30 cellular contexts compared by ENCODE assay signal in the genomic region with DNA sequence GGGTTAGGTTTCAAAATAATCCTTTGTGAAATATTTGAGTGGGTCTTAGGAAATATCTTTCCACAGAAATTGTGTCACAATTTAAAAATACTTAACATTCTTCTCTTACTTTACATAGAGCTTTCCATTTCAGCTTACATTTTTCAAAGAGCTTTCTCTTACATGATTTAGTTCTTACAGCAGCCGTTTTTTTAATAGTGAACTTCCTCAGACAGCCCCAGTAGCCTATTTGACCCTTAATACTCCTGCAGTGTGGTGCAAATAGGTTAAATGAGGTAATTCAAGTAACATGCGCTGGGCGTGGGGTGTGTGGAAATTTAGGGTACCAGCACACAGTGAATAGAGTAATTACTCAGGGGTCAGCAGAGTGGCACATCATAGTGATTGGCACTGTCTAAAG. TPM values are rescaled to one million over a fixed set of nuclear protein-coding genes. Genes with fewer than 3 reads are reported as not detected.
DNase-seq lines count a peak whose midpoint lies in the region; ATAC-seq and TF ChIP-seq lines count a peak whose summit lies in the region.
"Had no signal": no experiment of that assay in that cellular context is flagged by ENCODE, and none has a peak within 500 bp of the region (broad histone marks: within the 10 kb centered on the region; RNA-seq: fewer than 3 reads in every experiment).

No MANE protein-coding gene starts in this region.

- H2BK15ac ChIP-seq in IMR-90 (ENCODE audit: low read depth, low read length), result no peak overlapping the region

- no peak overlapping the region for H3K4ac ChIP-seq in IMR-90 (ENCODE audit: low read depth, low read length)

- no peak overlapping the region for H2AFZ ChIP-seq in IMR-90 (replicated peaks; ENCODE audit: low read length, poor library complexity)

- H2AK5ac ChIP-seq in IMR-90 (ENCODE audit: low read depth, low read length), result no peak overlapping the region

- no peak for TF ChIP-seq CTCF in AG10803 (conservative IDR thresholded peaks at IDR 0.05; ENCODE audit: low read length)
- no peak for TF ChIP-seq CTCF in IMR-90 (conservative IDR thresholded peaks at IDR 0.05; ENCODE audit: low read depth, low read length)
- TF ChIP-seq CTCF in choroid plexus epithelial cell (conservative IDR thresholded peaks at IDR 0.05; ENCODE audit: low read depth, low read length), result no peak

- POLR2A ChIA-PET in IMR-90 (lab: Charles Lee; ENCODE audit: unreplicated experiment), result interaction anchor here (0.6 kb wide), 1 partner anchor 1454 kb away, joined by 3 read pairs; no protein-coding TSS in a partner anchor
- POLR2A ChIA-PET in naive thymus-derived CD4-positive, alpha-beta T cell (lab: Charles Lee), result no interaction called here

- H3K9ac ChIP-seq in IMR-90 (ENCODE audit: low read depth, low read length), result no peak overlapping the region

- DNase-seq in AG10803 (ENCODE audit: low read depth) (peak; percentile 74), IMR-90 (no peak), choroid plexus epithelial cell (ENCODE audit: low read depth) (peak; percentile 71), NCI-H1417 treated with DMSO at 0.1 percent for 48 hours (lab: John Stamatoyannopoulos, UW) (no peak), NCI-H2196 (lab: John Stamatoyannopoulos, UW; ENCODE audit: unreplicated experiment) (no peak)
- DNase-seq in naive thymus-derived CD4-positive, alpha-beta T cell, result no peak
- DNase-seq in activated naive CD4-positive, alpha-beta T cell treated with anti-CD3 and anti-CD28 coated beads, Interleukin-2, amount 50 U/mL, for 72 hours (ENCODE audit: low spot score in 2 of 2), result no peak
- DNase-seq: ACHN; activated CD4-positive, alpha-beta memory T cell treated with anti-CD3 and anti-CD28 coated beads, Interleukin-2, amount 10 ng/mL, durations not matched to agents 7 days and 5 days; activated CD4-positive, CD25-positive, alpha-beta regulatory T cell; activated naive CD4-positive, alpha-beta T cell treated with Interleukin-2 at 50 U/mL for 16 hours; activated T-cell treated with anti-CD3 and anti-CD28 coated beads, Interleukin-2, amount 50 U/mL, for 1 hour; CD4-positive, alpha-beta memory T cell; DMS153; effector memory CD8-positive, alpha-beta T cell; GDM1; GOT3; left colon; MM.1S; NCI-H187; NCI-H2227 treated with DMSO at 0.1 percent for 48 hours; retina had no signal

- peak overlapping the region; percentile 55 for H3K4me2 ChIP-seq in IMR-90 (ENCODE audit: low read depth, low read length)

- no peak overlapping the region for H4K91ac ChIP-seq in IMR-90 (ENCODE audit: insufficient read depth, low read depth, low read length)

- H3K23ac ChIP-seq in IMR-90 (ENCODE audit: low read depth, low read length), result no peak overlapping the region

- TF ChIP-seq POLR2A in IMR-90 (IDR thresholded peaks at IDR 0.05; ENCODE audit: low read depth, low read length), result no peak

- no peak overlapping the region for H2AK9ac ChIP-seq in IMR-90 (replicated peaks; ENCODE audit: low read depth, low read length, poor library complexity)

- H3K79me1 ChIP-seq in IMR-90 (ENCODE audit: low read depth in 1 of 2, low read length in 2 of 2), result no peaks in the 10 kb centered on the region

- H3K4me1 ChIP-seq in IMR-90 (ENCODE audit: control insufficient read depth, insufficient read depth, low read length), result peaks cover 5% of the 10 kb centered on the region
- no peaks in the 10 kb centered on the region for H3K4me1 ChIP-seq in naive thymus-derived CD4-positive, alpha-beta T cell (ENCODE audit: control insufficient read depth in 2 of 2, insufficient read depth in 2 of 2, low read length in 2 of 2)

- H4K8ac ChIP-seq in IMR-90 (ENCODE audit: low read depth in 2 of 2, low read length in 2 of 2), result no peak overlapping the region

- no peaks in the 10 kb centered on the region for H3K27me3 ChIP-seq in IMR-90 (ENCODE audit: control insufficient read depth, insufficient read depth, low read length)
- H3K27me3 ChIP-seq in naive thymus-derived CD4-positive, alpha-beta T cell (ENCODE audit: control insufficient read depth in 2 of 2, insufficient read depth in 2 of 2, low read length in 2 of 2), result no peaks in the 10 kb centered on the region
- H3K27me3 ChIP-seq: esophagus muscularis mucosa had no signal

- H2BK20ac ChIP-seq in IMR-90 (ENCODE audit: low read depth, low read length), result no peak overlapping the region

- no peaks in the 10 kb centered on the region for H3K36me3 Mint-ChIP-seq in naive thymus-derived CD4-positive, alpha-beta T cell
- no peaks in the 10 kb centered on the region for H3K36me3 Mint-ChIP-seq in activated naive CD4-positive, alpha-beta T cell treated with anti-CD3 and anti-CD28 coated beads, Interleukin-2, amount 50 U/mL, for 72 hours
- H3K36me3 Mint-ChIP-seq: CD4-positive, alpha-beta memory T cell had no signal

- H3K9me3 Mint-ChIP-seq in naive thymus-derived CD4-positive, alpha-beta T cell, result no peaks in the 10 kb centered on the region
- no peaks in the 10 kb centered on the region for H3K9me3 Mint-ChIP-seq in activated naive CD4-positive, alpha-beta T cell treated with anti-CD3 and anti-CD28 coated beads, Interleukin-2, amount 50 U/mL, for 72 hours
- H3K9me3 Mint-ChIP-seq: activated CD4-positive, alpha-beta memory T cell treated with anti-CD3 and anti-CD28 coated beads, Interleukin-2, amount 10 ng/mL, durations not matched to agents 7 days and 5 days; CD4-positive, alpha-beta memory T cell; effector memory CD8-positive, alpha-beta T cell; T-helper 2 cell treated with Interferon-gamma antibody and Interleukin-4, amounts not matched to agents 5 μg/mL and 100 μg/mL, for 36 hours had no signal

- no CpG with 5 or more reads among the region's 3 CpGs for WGBS in IMR-90 (ENCODE audit: extremely low coverage in 2 of 2, insufficient read length in 1 of 2), 2 experiments

- no peak overlapping the region for H2BK5ac ChIP-seq in IMR-90 (ENCODE audit: low read depth, low read length, poor library complexity, severe bottlenecking)

- H3K9me1 ChIP-seq in IMR-90 (ENCODE audit: insufficient read depth, low read length), result no peaks in the 10 kb centered on the region

- no TSS peak for BruUV-seq in IMR-90 (replicated peaks; lab: Mats Ljungman, UMichigan)

- no peak overlapping the region; the same call in 1 of the 2 replicates for H4K5ac ChIP-seq in IMR-90 (ENCODE audit: low read depth, low read length)

- ATAC-seq in IMR-90 (ENCODE audit: low read depth) (peak; percentile 86), HG02623 (IDR thresholded peaks at IDR 0.05; ENCODE audit: unreplicated experiment) (no peak)
- ATAC-seq in naive thymus-derived CD4-positive, alpha-beta T cell, result peak; percentile 31
- no peak for ATAC-seq in activated naive CD4-positive, alpha-beta T cell treated with anti-CD3 and anti-CD28 coated beads, Interleukin-2, amount 50 U/mL, for 72 hours
- ATAC-seq: effector memory CD8-positive, alpha-beta T cell; K562; left colon had no signal

- H3K36me3 ChIP-seq in IMR-90 (ENCODE audit: control insufficient read depth, insufficient read depth, low read length), result no peaks in the 10 kb centered on the region
- H3K36me3 ChIP-seq in naive thymus-derived CD4-positive, alpha-beta T cell (ENCODE audit: control insufficient read depth in 2 of 3, insufficient read depth in 3 of 3, low read length in 3 of 3), result no peaks in the 10 kb centered on the region
- H3K36me3 ChIP-seq: esophagus muscularis mucosa had no signal

- no peak overlapping the region for H3K56ac ChIP-seq in IMR-90 (ENCODE audit: extremely low read depth, insufficient read depth, low read length)

- in situ Hi-C loops in IMR-90 (cut with MboI; ENCODE audit: low sequenced_read_pairs), result no loop called here

- CTCF ChIA-PET in IMR-90 (lab: Yijun Ruan, JAX), result interaction anchor here (0.5 to 0.6 kb wide), 2 partner anchors 12 to 485 kb away, joined by 3 read pairs; no protein-coding TSS in a partner anchor
- CTCF ChIA-PET in naive thymus-derived CD4-positive, alpha-beta T cell (lab: Charles Lee), result no interaction called here

- H3K27me3 Mint-ChIP-seq in naive thymus-derived CD4-positive, alpha-beta T cell, result peaks cover 0 to 7% (median 0%) of the 10 kb centered on the region in 5 donors
- H3K27me3 Mint-ChIP-seq: activated CD4-positive, alpha-beta memory T cell treated with anti-CD3 and anti-CD28 coated beads, Interleukin-2, amount 10 ng/mL, durations not matched to agents 7 days and 5 days had no signal

- no peaks in the 10 kb centered on the region for H3K4me1 Mint-ChIP-seq in naive thymus-derived CD4-positive, alpha-beta T cell
- H3K4me1 Mint-ChIP-seq: activated CD4-positive, alpha-beta memory T cell treated with anti-CD3 and anti-CD28 coated beads, Interleukin-2, amount 10 ng/mL, durations not matched to agents 7 days and 5 days; CD4-positive, alpha-beta memory T cell had no signal

- no peak overlapping the region for H2BK120ac ChIP-seq in IMR-90 (ENCODE audit: low read depth, low read length)

- H3K4me3 ChIP-seq in AG10803 (ENCODE audit: low read length) (no peak overlapping the region), IMR-90 (ENCODE audit: insufficient read depth, low read depth, low read length) (no peak overlapping the region), choroid plexus epithelial cell (ENCODE audit: low read depth, low read length) (no peak overlapping the region)
- H3K4me3 ChIP-seq in naive thymus-derived CD4-positive, alpha-beta T cell (ENCODE audit: low read length), result no peak overlapping the region
- H3K4me3 ChIP-seq: esophagus muscularis mucosa, K562, SK-N-MC had no signal

- no peak overlapping the region for H3K27ac Mint-ChIP-seq in naive thymus-derived CD4-positive, alpha-beta T cell
- no peak overlapping the region for H3K27ac Mint-ChIP-seq in activated naive CD4-positive, alpha-beta T cell treated with anti-CD3 and anti-CD28 coated beads, Interleukin-2, amount 50 U/mL, for 72 hours
- H3K27ac Mint-ChIP-seq: activated CD4-positive, alpha-beta memory T cell treated with anti-CD3 and anti-CD28 coated beads, Interleukin-2, amount 10 ng/mL, durations not matched to agents 7 days and 5 days; CD4-positive, alpha-beta memory T cell; effector memory CD8-positive, alpha-beta T cell; T-helper 2 cell treated with Interferon-gamma antibody and Interleukin-4, amounts not matched to agents 5 μg/mL and 100 μg/mL, for 36 hours had no signal

- 0 out of 2 replicates have a peak overlapping the region, but pooled peaks have one; percentile 28 for H3K18ac ChIP-seq in IMR-90 (ENCODE audit: low read depth, low read length)

- H3K4me3 Mint-ChIP-seq in naive thymus-derived CD4-positive, alpha-beta T cell, result no peak overlapping the region
- H3K4me3 Mint-ChIP-seq: activated CD4-positive, alpha-beta memory T cell treated with anti-CD3 and anti-CD28 coated beads, Interleukin-2, amount 10 ng/mL, durations not matched to agents 7 days and 5 days; CD4-positive, alpha-beta memory T cell; effector memory CD8-positive, alpha-beta T cell; T-helper 2 cell treated with Interferon-gamma antibody and Interleukin-4, amounts not matched to agents 5 μg/mL and 100 μg/mL, for 36 hours had no signal

- dilution Hi-C loops in IMR-90 (cut with HindIII; ENCODE audit: low sequenced_read_pairs, unreplicated experiment), result no loop called here

- no peaks in the 10 kb centered on the region for H4K20me1 ChIP-seq in IMR-90 (ENCODE audit: insufficient read depth, low read length)

- no peak overlapping the region for H3K14ac ChIP-seq in IMR-90 (replicated peaks; ENCODE audit: low read depth, low read length)

- no peak overlapping the region for H3K27ac ChIP-seq in IMR-90 (ENCODE audit: insufficient read depth, low read length)
- no peak overlapping the region for H3K27ac ChIP-seq in naive thymus-derived CD4-positive, alpha-beta T cell (ENCODE audit: low read depth, low read length)
- H3K27ac ChIP-seq: esophagus muscularis mucosa, SK-N-MC had no signal

- TF ChIP-seq RAD21 in IMR-90 (IDR thresholded peaks at IDR 0.05; ENCODE audit: low read length), result no peak

- intact Hi-C loops in IMR-90 (cut with micrococcal nuclease), result loop anchor here (1.0 kb wide), 1 partner anchor 16 kb away; no protein-coding TSS in a partner anchor
- intact Hi-C loops in naive thymus-derived CD4-positive, alpha-beta T cell (cut with micrococcal nuclease), result no loop called here

- H3K9me3 ChIP-seq in IMR-90 (ENCODE audit: control insufficient read depth, insufficient read depth, low read length), result no peaks in the 10 kb centered on the region
- no peaks in the 10 kb centered on the region for H3K9me3 ChIP-seq in naive thymus-derived CD4-positive, alpha-beta T cell (ENCODE audit: control insufficient read depth in 2 of 3, low read length in 3 of 3)
- H3K9me3 ChIP-seq: esophagus muscularis mucosa had no signal

RNA-seq across cellular contexts. Expression of a gene that starts 21.8 kb away (rescaled TPM):
- total RNA-seq in IMR-90 (2012; rRNA removed), result not detected in 2 replicates
- not detected in 2 replicates for polyA plus RNA-seq in IMR-90 (2012; rRNA removed)
- polyA plus RNA-seq in IMR-90 (2012; cell fraction: cytosol; rRNA removed), result not detected in 2 replicates
- polyA plus RNA-seq in IMR-90 (2012; cell fraction: nucleus; rRNA removed; ENCODE audit: low replicate concordance), result not detected in 2 replicates
- under 1 TPM in 1 of 5 experiments, not detected in 4; 0.39 TPM for total RNA-seq in naive thymus-derived CD4-positive, alpha-beta T cell
- polyA plus RNA-seq in naive thymus-derived CD4-positive, alpha-beta T cell, result not detected
- not detected for total RNA-seq in activated naive CD4-positive, alpha-beta T cell treated with anti-CD3 and anti-CD28 coated beads, Interleukin-2, amount 50 U/mL, for 72 hours
- total RNA-seq: activated CD4-positive, alpha-beta memory T cell treated with anti-CD3 and anti-CD28 coated beads, Interleukin-2, amount 10 ng/mL, durations not matched to agents 7 days and 5 days; CD4-positive, alpha-beta memory T cell; K562 had no signal
- polyA plus RNA-seq: CD4-positive, alpha-beta memory T cell; K562 had no signal

RNA-seq across cellular contexts. Expression of a gene that starts 33.4 kb away (rescaled TPM):
- not detected in 2 replicates for total RNA-seq in IMR-90 (2012; rRNA removed)
- polyA plus RNA-seq in IMR-90 (2012; rRNA removed), result not detected in 2 replicates
- polyA plus RNA-seq in IMR-90 (2012; cell fraction: cytosol; rRNA removed), result not detected in 2 replicates
- polyA plus RNA-seq in IMR-90 (2012; cell fraction: nucleus; rRNA removed; ENCODE audit: low replicate concordance), result not detected in 2 replicates
- 10 to 100 TPM in 1 of 5 experiments, under 1 TPM in 1, not detected in 3; 0.13 to 11.4 TPM for total RNA-seq in naive thymus-derived CD4-positive, alpha-beta T cell
- polyA plus RNA-seq in naive thymus-derived CD4-positive, alpha-beta T cell, result not detected
- total RNA-seq in activated naive CD4-positive, alpha-beta T cell treated with anti-CD3 and anti-CD28 coated beads, Interleukin-2, amount 50 U/mL, for 72 hours, result not detected
- total RNA-seq: activated CD4-positive, alpha-beta memory T cell treated with anti-CD3 and anti-CD28 coated beads, Interleukin-2, amount 10 ng/mL, durations not matched to agents 7 days and 5 days; CD4-positive, alpha-beta memory T cell; K562 had no signal
- polyA plus RNA-seq: CD4-positive, alpha-beta memory T cell; K562 had no signal

RNA-seq across cellular contexts. Expression of a gene that starts 46.2 kb away (rescaled TPM):
- 0.28 and 0.36 TPM in 2 replicates for total RNA-seq in IMR-90 (2012; rRNA removed)
- polyA plus RNA-seq in IMR-90 (2012; rRNA removed), result 0.26 TPM in 2 replicates
- polyA plus RNA-seq in IMR-90 (2012; cell fraction: cytosol; rRNA removed), result 0.05 and 0.06 TPM in 2 replicates
- polyA plus RNA-seq in IMR-90 (2012; cell fraction: nucleus; rRNA removed; ENCODE audit: low replicate concordance), result 0.05 and 0.21 TPM in 2 replicates
- not detected for total RNA-seq in naive thymus-derived CD4-positive, alpha-beta T cell
- not detected for polyA plus RNA-seq in naive thymus-derived CD4-positive, alpha-beta T cell
- 1 to 10 TPM in 1 of 2 donors, under 1 TPM in 1; 0.97 to 1.3 TPM for total RNA-seq in activated naive CD4-positive, alpha-beta T cell treated with anti-CD3 and anti-CD28 coated beads, Interleukin-2, amount 50 U/mL, for 72 hours
- total RNA-seq: CD4-positive, alpha-beta memory T cell; cerebellum; esophagus muscularis mucosa; K562; left colon; mucosa of gallbladder; subcutaneous adipose tissue had no signal
- polyA plus RNA-seq: CD4-positive, alpha-beta memory T cell; K562 had no signal

Comparison
In these comparisons a context has a peak if more than half of its experiments do, and no peak if none do; other contexts are left out.
1. DNase-seq: peak in AG10803 (single experiment) and choroid plexus epithelial cell (single experiment); none in IMR-90 (single experiment), naive thymus-derived CD4-positive, alpha-beta T cell (0 of 9), activated naive CD4-positive, alpha-beta T cell treated with anti-CD3 and anti-CD28 coated beads, Interleukin-2, amount 50 U/mL, for 72 hours (0 of 2), NCI-H1417 treated with DMSO at 0.1 percent for 48 hours (single experiment) and NCI-H2196 (single experiment).
2. ATAC-seq: peak in IMR-90 (single experiment) and naive thymus-derived CD4-positive, alpha-beta T cell (single experiment); none in activated naive CD4-positive, alpha-beta T cell treated with anti-CD3 and anti-CD28 coated beads, Interleukin-2, amount 50 U/mL, for 72 hours (0 of 2) and HG02623 (single experiment).